In genomic region chr20:16821211-16822089, GRCh38 we compare ENCODE assay signal across 8 cellular contexts.
A peak's percentile ranks its signal among the peaks of the same experiment; 100 is the strongest.
DNase-seq lines count a peak whose midpoint lies in the region; ATAC-seq and TF ChIP-seq lines count a peak whose summit lies in the region.

No MANE protein-coding gene starts in this region.

- TF ChIP-seq POLR2A in tibial nerve (IDR thresholded peaks at IDR 0.05), result no peak

- TF ChIP-seq EP300 in tibial nerve (IDR thresholded peaks at IDR 0.05), result no peak

- H3K36me3 Mint-ChIP-seq in activated naive CD8-positive, alpha-beta T cell treated with anti-CD3 and anti-CD28 coated beads, Interleukin-2, amount 10 ng/mL, durations not matched to agents 7 days and 5 days, result no peaks in the 10 kb centered on the region

- POLR2A ChIA-PET in GM10248 (lab: Yijun Ruan, JAX), result no interaction called here
- POLR2A ChIA-PET in activated naive CD8-positive, alpha-beta T cell treated with anti-CD3 and anti-CD28 coated beads, Interleukin-2, amount 10 ng/mL, durations not matched to agents 7 days and 5 days (lab: Charles Lee), result no interaction called here

- H3K27me3 ChIP-seq in tibial nerve, result no peaks in the 10 kb centered on the region

- H3K9me3 Mint-ChIP-seq in activated naive CD8-positive, alpha-beta T cell treated with anti-CD3 and anti-CD28 coated beads, Interleukin-2, amount 10 ng/mL, durations not matched to agents 7 days and 5 days, result no peaks in the 10 kb centered on the region

- in situ Hi-C loops in ACHN (cut with HindIII; ENCODE audit: low pct_ligation_motif_present, low pct_unique_long_range_greater_than_20kb, low sequenced_read_pairs), result loop anchor here (25.0 kb wide), 1 partner anchor 591 kb away; no protein-coding TSS in a partner anchor

- H3K4me1 ChIP-seq in tibial nerve, result no peaks in the 10 kb centered on the region

- H3K4me3 Mint-ChIP-seq in activated naive CD8-positive, alpha-beta T cell treated with anti-CD3 and anti-CD28 coated beads, Interleukin-2, amount 10 ng/mL, durations not matched to agents 7 days and 5 days, result no peak overlapping the region

- H3K9me3 ChIP-seq in tibial nerve, result peaks cover 0 to 15% (median 1%) of the 10 kb centered on the region in 4 donors

- peak; percentile 85 for DNase-seq in ACHN
- peak; percentile 38 for DNase-seq in GM10248 (ENCODE audit: extremely low spot score)
- peak; percentile 18 for DNase-seq in NCI-H446 treated with DMSO at 0.1 percent for 48 hours (lab: John Stamatoyannopoulos, UW)
- DNase-seq in activated naive CD8-positive, alpha-beta T cell treated with anti-CD3 and anti-CD28 coated beads, Interleukin-2, amount 10 ng/mL, durations not matched to agents 7 days and 5 days, result peak; percentile 31
- DNase-seq in islet precursor cell, result peak; percentile 59
- DNase-seq in tibial nerve (ENCODE audit: low spot score in 2 of 2), result no peak
- DNase-seq in activated CD4-positive, CD25-positive, alpha-beta regulatory T cell treated with anti-CD3 and anti-CD28 coated beads, Interleukin-2, amount 50 U/mL, for 72 hours, result no peak

- CTCF ChIA-PET in GM10248 (lab: Yijun Ruan, JAX), result interaction anchor here (0.7 to 5.2 kb wide), 26 partner anchors 8 to 612 kb away, joined by 3 to 97 read pairs (median 4); no protein-coding TSS in a partner anchor

- no peak overlapping the region for H3K4me3 ChIP-seq in tibial nerve

- H3K36me3 ChIP-seq in tibial nerve, result no peaks in the 10 kb centered on the region

- TF ChIP-seq CTCF in GM10248 (IDR thresholded peaks at IDR 0.05; ENCODE audit: control extremely low read depth, extremely low read depth, low read depth, missing control alignments) (peak; percentile 81), tibial nerve (IDR thresholded peaks at IDR 0.05) (peak in 4 of 5 experiments; percentile 30 to 78 (median 58))

- H3K27me3 Mint-ChIP-seq in activated naive CD8-positive, alpha-beta T cell treated with anti-CD3 and anti-CD28 coated beads, Interleukin-2, amount 10 ng/mL, durations not matched to agents 7 days and 5 days, result peaks cover 6% of the 10 kb centered on the region

- no peak overlapping the region for H3K27ac ChIP-seq in tibial nerve

- 48 to 51% methylated on average over 10 of the region's 10 CpGs for WGBS in tibial nerve, 2 donors

- no peak overlapping the region for H3K27ac Mint-ChIP-seq in activated naive CD8-positive, alpha-beta T cell treated with anti-CD3 and anti-CD28 coated beads, Interleukin-2, amount 10 ng/mL, durations not matched to agents 7 days and 5 days

- no peaks in the 10 kb centered on the region for H3K4me1 Mint-ChIP-seq in activated naive CD8-positive, alpha-beta T cell treated with anti-CD3 and anti-CD28 coated beads, Interleukin-2, amount 10 ng/mL, durations not matched to agents 7 days and 5 days

- peak; percentile 76 for ATAC-seq in HG02973 (IDR thresholded peaks at IDR 0.05; ENCODE audit: unreplicated experiment)
- ATAC-seq in activated naive CD8-positive, alpha-beta T cell treated with anti-CD3 and anti-CD28 coated beads, Interleukin-2, amount 10 ng/mL, durations not matched to agents 7 days and 5 days (ENCODE audit: low read depth), result no peak

Comparison
In these comparisons a context has a peak if more than half of its experiments do, and no peak if none do; other contexts are left out.
1. DNase-seq: peak in ACHN (single experiment), GM10248 (single experiment), NCI-H446 treated with DMSO at 0.1 percent for 48 hours (single experiment), activated naive CD8-positive, alpha-beta T cell treated with anti-CD3 and anti-CD28 coated beads, Interleukin-2, amount 10 ng/mL, durations not matched to agents 7 days and 5 days (single experiment) and islet precursor cell (single experiment); none in tibial nerve (0 of 2) and activated CD4-positive, CD25-positive, alpha-beta regulatory T cell treated with anti-CD3 and anti-CD28 coated beads, Interleukin-2, amount 50 U/mL, for 72 hours (single experiment).